29 cellular contexts compared by ENCODE assay signal in genomic region chr2:163697429-163697828, GRCh38. TPM values are rescaled to one million over a fixed set of nuclear protein-coding genes. Genes with fewer than 3 reads are reported as not detected.
"Had no signal": no experiment of that assay in that cellular context is flagged by ENCODE, and none has a peak within 500 bp of the region (broad histone marks: within the 10 kb centered on the region; RNA-seq: fewer than 3 reads in every experiment).

No MANE protein-coding gene starts in this region.

- H3K36me3 ChIP-seq: adrenal gland, breast epithelium, SJCRH30 had no signal

- H3K4me1 ChIP-seq: breast epithelium, SJCRH30 had no signal

- H3K27me3 Mint-ChIP-seq: activated CD4-positive, alpha-beta T cell treated with anti-CD3 and anti-CD28 coated beads for 36 hours; activated CD4-positive, alpha-beta T cell treated with anti-CD3 and anti-CD28 coated beads, Interleukin-2, amount 10 ng/mL, durations not matched to agents 7 days and 5 days had no signal

- H3K4me3 ChIP-seq: adrenal gland, body of pancreas, breast epithelium, SJCRH30, SK-N-MC had no signal

- H3K4me1 Mint-ChIP-seq: activated CD4-positive, alpha-beta T cell treated with anti-CD3 and anti-CD28 coated beads for 36 hours; activated CD4-positive, alpha-beta T cell treated with anti-CD3 and anti-CD28 coated beads, Interleukin-2, amount 10 ng/mL, durations not matched to agents 7 days and 5 days had no signal

- H3K4me3 Mint-ChIP-seq: activated CD4-positive, alpha-beta T cell treated with anti-CD3 and anti-CD28 coated beads for 36 hours; activated CD4-positive, alpha-beta T cell treated with anti-CD3 and anti-CD28 coated beads, Interleukin-2, amount 10 ng/mL, durations not matched to agents 7 days and 5 days; activated naive CD4-positive, alpha-beta T cell treated with anti-CD3 and anti-CD28 coated beads for 36 hours; activated T-cell treated with anti-CD3 and anti-CD28 coated beads, Interleukin-2, amount 50 U/mL, for 4 hours; activated T-helper 1 cell treated with anti-CD3 and anti-CD28 coated beads, Interleukin-12 subunit alpha, Interleukin-12 subunit beta, Interleukin-2, Interleukin-4 antibody, amounts not matched to agents 30 ng/mL and 10 ng/mL and 1 ng/mL, durations not matched to agents 14 hours and 24 hours and 36 hours had no signal

- H3K9me3 Mint-ChIP-seq: activated CD4-positive, alpha-beta T cell treated with anti-CD3 and anti-CD28 coated beads, Interleukin-2, amount 10 ng/mL, durations not matched to agents 7 days and 5 days; activated T-helper 1 cell treated with anti-CD3 and anti-CD28 coated beads, Interleukin-12 subunit alpha, Interleukin-12 subunit beta, Interleukin-2, Interleukin-4 antibody, amounts not matched to agents 30 ng/mL and 10 ng/mL and 1 ng/mL, durations not matched to agents 14 hours and 24 hours and 36 hours had no signal

- H3K27me3 ChIP-seq: adrenal gland, body of pancreas, breast epithelium, SJCRH30 had no signal

- H3K27ac Mint-ChIP-seq: activated CD4-positive, alpha-beta T cell treated with anti-CD3 and anti-CD28 coated beads for 36 hours; activated CD4-positive, alpha-beta T cell treated with anti-CD3 and anti-CD28 coated beads, Interleukin-2, amount 10 ng/mL, durations not matched to agents 7 days and 5 days; activated naive CD4-positive, alpha-beta T cell treated with anti-CD3 and anti-CD28 coated beads for 36 hours; activated naive CD4-positive, alpha-beta T cell treated with anti-CD3 and anti-CD28 coated beads, Interleukin-2, amount 50 U/mL, for 72 hours; activated T-helper 1 cell treated with anti-CD3 and anti-CD28 coated beads, Interleukin-12 subunit alpha, Interleukin-12 subunit beta, Interleukin-2, Interleukin-4 antibody, amounts not matched to agents 30 ng/mL and 10 ng/mL and 1 ng/mL, durations not matched to agents 14 hours and 24 hours and 36 hours had no signal

- H3K4me2 ChIP-seq: KMS-11 had no signal

- H3K36me3 Mint-ChIP-seq: activated naive CD4-positive, alpha-beta T cell treated with anti-CD3 and anti-CD28 coated beads, Interleukin-2, amount 50 U/mL, for 72 hours had no signal

- DNase-seq: activated CD4-positive, alpha-beta T cell treated with anti-CD3 and anti-CD28 coated beads for 36 hours; activated CD4-positive, alpha-beta T cell treated with anti-CD3 and anti-CD28 coated beads, Interleukin-2, amount 10 ng/mL, durations not matched to agents 7 days and 5 days; activated CD4-positive, alpha-beta T cell treated with anti-CD3 and anti-CD28 coated beads, Interleukin-2, amount 50 U/mL, for 48 hours; activated CD8-positive, alpha-beta memory T cell treated with anti-CD3 and anti-CD28 coated beads, Interleukin-2, amount 50 U/mL, for 4 hours; activated gamma-delta T cell treated with Interleukin-2 at 50 U/mL for 16 hours; activated naive CD4-positive, alpha-beta T cell treated with anti-CD3 and anti-CD28 coated beads for 36 hours; activated T-cell treated with anti-CD3 and anti-CD28 coated beads for 4 hours; activated T-cell treated with anti-CD3 and anti-CD28 coated beads, Interleukin-2, amount 50 U/mL, for 4 hours; adrenal gland; body of pancreas; caudate nucleus; NCI-H1048; NCI-H1105 treated with DMSO at 0.1 percent for 48 hours; NCI-H1436; NCI-H1694; NCI-H1930; NCI-H2081 treated with DMSO at 0.1 percent for 48 hours; NCI-H345; NCI-H524 treated with DMSO at 0.1 percent for 48 hours; SHP77; SJCRH30; T1000 had no signal

- H3K9me3 ChIP-seq: adrenal gland, body of pancreas, breast epithelium, SJCRH30 had no signal

- H3K9ac ChIP-seq: KMS-11 had no signal

- H3K27ac ChIP-seq: adrenal gland, body of pancreas, KMS-11, SJCRH30, SK-N-MC had no signal

RNA-seq across cellular contexts. Expression of gene FIGN, which starts 38.4 kb away (rescaled TPM):
- total RNA-seq: activated CD4-positive, alpha-beta T cell treated with anti-CD3 and anti-CD28 coated beads for 36 hours; activated CD4-positive, alpha-beta T cell treated with anti-CD3 and anti-CD28 coated beads, Interleukin-2, amount 10 ng/mL, durations not matched to agents 7 days and 5 days; activated naive CD4-positive, alpha-beta T cell treated with anti-CD3 and anti-CD28 coated beads for 36 hours; activated naive CD4-positive, alpha-beta T cell treated with anti-CD3 and anti-CD28 coated beads, Interleukin-2, amount 50 U/mL, for 72 hours; activated T-cell treated with anti-CD3 and anti-CD28 coated beads, Interleukin-2, amount 50 U/mL, for 4 hours; activated T-helper 1 cell treated with anti-CD3 and anti-CD28 coated beads, Interleukin-12 subunit alpha, Interleukin-12 subunit beta, Interleukin-2, Interleukin-4 antibody, amounts not matched to agents 30 ng/mL and 10 ng/mL and 1 ng/mL, durations not matched to agents 14 hours and 24 hours and 36 hours; T-helper 1 cell treated with Interleukin-12 subunit alpha and Interleukin-12 subunit beta and Interleukin-4 antibody, amounts not matched to agents 30 ng/mL and 1 ng/mL, for 36 hours; T-helper 2 cell treated with Interferon-gamma antibody and Interleukin-4, amounts not matched to agents 100 ng/mL and 5 ng/mL, for 36 hours had no signal
